In the genomic region with DNA sequence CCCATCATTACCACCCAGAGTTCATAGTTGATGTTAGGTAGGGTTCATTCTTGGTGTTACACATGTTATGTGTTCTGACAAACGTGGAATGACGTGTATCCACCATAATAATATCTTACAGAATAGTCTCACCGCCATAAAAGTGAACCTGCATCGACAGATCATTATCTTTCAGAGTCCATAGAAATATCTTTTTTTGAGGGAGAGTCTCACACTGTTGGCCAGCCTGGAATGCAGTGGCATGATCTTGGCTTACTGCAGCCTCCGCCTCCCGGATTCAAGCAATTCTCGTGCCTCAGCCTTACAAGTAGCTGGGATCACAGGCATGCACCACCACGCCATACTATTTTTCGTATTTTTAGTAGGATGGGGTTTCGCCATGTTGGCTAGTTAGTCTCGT, we compare ENCODE assay signal across 7 cellular contexts.
"Had no signal": no experiment of that assay in that cellular context is flagged by ENCODE, and none has a peak within 500 bp of the region (broad histone marks: within the 10 kb centered on the region; RNA-seq: fewer than 3 reads in every experiment).

No MANE protein-coding gene starts in this region.

- DNase-seq: GM23248, GOT3, H7, HFFc6 had no signal

- H2AFZ ChIP-seq: GM23248 had no signal

- H3K4me3 Mint-ChIP-seq: HFFc6, IgD-negative memory B cell had no signal

- H3K9me3 Mint-ChIP-seq: HFFc6, IgD-negative memory B cell had no signal

- H3K9me3 ChIP-seq: HAP-1 had no signal

- H3K27me3 Mint-ChIP-seq: IgD-negative memory B cell had no signal

- H3K27ac Mint-ChIP-seq: HFFc6, IgD-negative memory B cell had no signal

- H3K27ac ChIP-seq: GM23248, HL-60 had no signal

- H3K4me1 Mint-ChIP-seq: IgD-negative memory B cell had no signal

- H3K36me3 ChIP-seq: HAP-1 had no signal

- H3K4me3 ChIP-seq: GM23248, HAP-1 had no signal
